In genomic region chr17:77300016-77300686, GRCh38 we compare ENCODE assay signal across 1 cellular context.
TF ChIP-seq lines count a peak whose summit lies in the region.

No MANE protein-coding gene starts in this region.

TF ChIP-seq in HepG2, 621 proteins besides CTCF, POLR2A, EP300 and RAD21 (continued from another document and continues in another):
- TF ChIP-seq ZBED4 (CRISPR knock-in tag; IDR thresholded peaks at IDR 0.05; ENCODE audit: borderline replicate concordance) (no peak), MEIS1 (CRISPR knock-in tag; IDR thresholded peaks at IDR 0.05; ENCODE audit: borderline replicate concordance) (0 out of 2 replicates have a peak, but pooled peaks have one; percentile 44), AKAP8 (CRISPR knock-in tag; IDR thresholded peaks at IDR 0.05) (0 out of 2 replicates have a peak, but pooled peaks have one; percentile 29), PHB2 (IDR thresholded peaks at IDR 0.05; ENCODE audit: partially characterized antibody) (no peak), NR2F2 (IDR thresholded peaks at IDR 0.05; ENCODE audit: borderline replicate concordance, low read depth) (peak; percentile 89; the same call in 1 of the 2 replicates), ZNF263 (CRISPR knock-in tag; IDR thresholded peaks at IDR 0.05) (no peak), ZNF629 (CRISPR knock-in tag; conservative IDR thresholded peaks at IDR 0.05) (no peak), HDAC2 (CRISPR knock-in tag; IDR thresholded peaks at IDR 0.05) (peak; percentile 90), DPF2 (CRISPR knock-in tag; IDR thresholded peaks at IDR 0.05; ENCODE audit: borderline replicate concordance, low read depth) (0 out of 2 replicates have a peak, but pooled peaks have one; percentile 63), ZNF576 (CRISPR knock-in tag; IDR thresholded peaks at IDR 0.05) (no peak), ATF5 (CRISPR knock-in tag; IDR thresholded peaks at IDR 0.05; ENCODE audit: low read depth) (no peak), SKI (IDR thresholded peaks at IDR 0.05; ENCODE audit: partially characterized antibody) (no peak), ZNF407 (CRISPR knock-in tag; IDR thresholded peaks at IDR 0.05; ENCODE audit: not compliant biosample characterization) (no peak), KAT7 (CRISPR knock-in tag; IDR thresholded peaks at IDR 0.05; ENCODE audit: borderline replicate concordance) (0 out of 2 replicates have a peak, but pooled peaks have one; percentile 46), TBL1XR1 (IDR thresholded peaks at IDR 0.05; ENCODE audit: borderline replicate concordance, low read length, partially characterized antibody) (no peak), ZNF253 (CRISPR knock-in tag; IDR thresholded peaks at IDR 0.05; ENCODE audit: borderline replicate concordance) (peak; percentile 87; the same call in 1 of the 2 replicates), MYNN (CRISPR knock-in tag; IDR thresholded peaks at IDR 0.05; ENCODE audit: low read depth) (no peak), ZNF773 (CRISPR knock-in tag; IDR thresholded peaks at IDR 0.05; ENCODE audit: borderline replicate concordance) (no peak), NR2F6 (IDR thresholded peaks at IDR 0.05) (peak; percentile 92), NR2F6 (CRISPR knock-in tag; IDR thresholded peaks at IDR 0.05) (peak; percentile 91), ZNF33A (CRISPR knock-in tag; IDR thresholded peaks at IDR 0.05; ENCODE audit: borderline replicate concordance) (no peak), ZNF30 (CRISPR knock-in tag; IDR thresholded peaks at IDR 0.05) (no peak), NFYC (CRISPR knock-in tag; IDR thresholded peaks at IDR 0.05) (no peak), ZNF878 (CRISPR knock-in tag; IDR thresholded peaks at IDR 0.05) (no peak), NFIC (IDR thresholded peaks at IDR 0.05; ENCODE audit: low read length) (peak; percentile 45; the same call in 1 of the 2 replicates), HMG20A (CRISPR knock-in tag; IDR thresholded peaks at IDR 0.05; ENCODE audit: borderline replicate concordance) (peak; percentile 39; the same call in 1 of the 2 replicates), BCL3 (CRISPR knock-in tag; IDR thresholded peaks at IDR 0.05) (no peak; the same call in 1 of the 2 replicates), FOXO4 (CRISPR knock-in tag; conservative IDR thresholded peaks at IDR 0.05) (no peak), ZNF598 (CRISPR knock-in tag; IDR thresholded peaks at IDR 0.05; ENCODE audit: borderline replicate concordance) (0 out of 2 replicates have a peak, but pooled peaks have one; percentile 19), ZNF891 (CRISPR knock-in tag; IDR thresholded peaks at IDR 0.05) (no peak), ZNF577 (CRISPR knock-in tag; IDR thresholded peaks at IDR 0.05; ENCODE audit: borderline replicate concordance, low read depth) (no peak), MBNL3 (CRISPR knock-in tag; conservative IDR thresholded peaks at IDR 0.05) (no peak), PCBP2 (optimal IDR thresholded peaks at IDR 0.05; ENCODE audit: low read depth, low read length, poor library complexity, severe bottlenecking) (no peak), ZNF350 (CRISPR knock-in tag; IDR thresholded peaks at IDR 0.05; ENCODE audit: borderline replicate concordance, low read depth) (no peak; the same call in 1 of the 2 replicates), ZNF367 (CRISPR knock-in tag; IDR thresholded peaks at IDR 0.05; ENCODE audit: borderline replicate concordance) (no peak), ZNF12 (CRISPR knock-in tag; IDR thresholded peaks at IDR 0.05) (no peak), KMT2B (CRISPR knock-in tag; IDR thresholded peaks at IDR 0.05) (no peak; the same call in 1 of the 2 replicates), TFAP4 (IDR thresholded peaks at IDR 0.05; ENCODE audit: borderline replicate concordance, low read depth) (no peak), ZSCAN12 (CRISPR knock-in tag; IDR thresholded peaks at IDR 0.05) (no peak), HNF1B (CRISPR knock-in tag; IDR thresholded peaks at IDR 0.05) (no peak), ZNF292 (CRISPR knock-in tag; IDR thresholded peaks at IDR 0.05; ENCODE audit: borderline replicate concordance, low read depth) (no peak), POLR2AphosphoS5 (IDR thresholded peaks at IDR 0.05; ENCODE audit: low read depth, low read length) (0 out of 2 replicates have a peak, but pooled peaks have one; percentile 24), ZNF775 (CRISPR knock-in tag; IDR thresholded peaks at IDR 0.05; ENCODE audit: borderline replicate concordance) (no peak), TFDP2 (CRISPR knock-in tag; IDR thresholded peaks at IDR 0.05) (0 out of 2 replicates have a peak, but pooled peaks have one; percentile 43), ZFP82 (CRISPR knock-in tag; IDR thresholded peaks at IDR 0.05; ENCODE audit: borderline replicate concordance) (no peak)
